Comparison of ENCODE assay signal across 8 cellular contexts in the genomic region with DNA sequence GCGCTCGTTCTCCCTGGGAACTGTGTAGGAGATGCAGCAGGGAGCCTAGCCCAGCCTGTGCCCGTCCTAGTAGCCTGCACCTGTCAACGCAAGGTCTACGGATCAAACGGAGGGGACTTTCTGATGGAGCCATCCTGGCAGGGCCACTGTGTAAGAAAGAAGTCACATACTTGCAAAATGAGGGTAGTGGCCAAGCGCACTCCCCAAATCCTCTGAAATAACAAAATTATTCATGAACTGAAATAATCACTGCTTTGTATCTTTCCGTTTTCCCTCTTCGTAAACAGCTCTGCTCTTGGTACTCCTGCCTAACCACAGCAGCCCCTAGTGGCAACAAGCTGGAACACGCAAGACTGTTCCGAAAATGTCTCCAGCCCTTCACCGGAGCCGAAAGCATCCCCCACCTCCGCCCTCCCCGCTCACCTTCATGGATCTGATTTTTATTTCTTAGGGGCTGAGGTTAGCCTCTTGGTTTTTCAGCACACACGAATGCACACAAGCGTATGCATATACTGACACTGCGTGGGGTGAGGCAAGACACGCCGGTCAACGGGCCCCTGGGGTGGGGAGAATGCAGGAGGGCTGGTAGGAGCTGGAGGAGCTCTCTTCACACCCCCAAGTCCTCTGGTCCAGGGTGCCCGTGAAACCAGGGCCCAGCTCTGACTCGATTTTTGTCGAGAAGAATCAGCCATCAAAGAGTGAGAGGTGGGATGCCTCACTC.
DNase-seq lines count a peak whose midpoint lies in the region; ATAC-seq and TF ChIP-seq lines count a peak whose summit lies in the region.

No MANE protein-coding gene starts in this region.

- no peak overlapping the region for H3K9ac ChIP-seq in adipocyte (ENCODE audit: low read length)

- H3K27me3 ChIP-seq in GM06990 (replicated peaks; ENCODE audit: control insufficient read depth, insufficient read depth, low read length) (no peaks in the 10 kb centered on the region; the same call in 1 of the 2 replicates), adipocyte (replicated peaks; ENCODE audit: control insufficient read depth, insufficient read depth, low read length) (peaks cover 22% of the 10 kb centered on the region), prostate gland (replicated peaks; ENCODE audit: insufficient read depth) (no peaks in the 10 kb centered on the region)

- H3K36me3 ChIP-seq in GM06990 (ENCODE audit: control insufficient read depth, insufficient read depth, low read length): no peaks in the 10 kb centered on the region
- H3K36me3 ChIP-seq in adipocyte (ENCODE audit: control insufficient read depth, insufficient read depth, low read length, severe bottlenecking): no peaks in the 10 kb centered on the region
- H3K36me3 ChIP-seq in prostate gland: no peaks in the 10 kb centered on the region

- ATAC-seq in HG02943 (IDR thresholded peaks at IDR 0.05; ENCODE audit: low read depth, unreplicated experiment): peak; percentile 77
- ATAC-seq in left cardiac atrium: peak; percentile 85 to 88
- no peak for ATAC-seq in GM21360 (IDR thresholded peaks at IDR 0.05; ENCODE audit: unreplicated experiment)

- 31% methylated on average over 24 of the region's 24 CpGs for WGBS in prostate gland

- H3K27ac ChIP-seq in 22Rv1 (no peak overlapping the region), prostate gland (no peak overlapping the region)

- TF ChIP-seq POLR2A in prostate gland (IDR thresholded peaks at IDR 0.05): no peak

- peak; percentile 6 for DNase-seq in GM06990 (ENCODE audit: extremely low read depth, insufficient read length)
- peak; percentile 46 to 66 for DNase-seq in NCI-H524 (lab: John Stamatoyannopoulos, UW)
- peak; percentile 83 for DNase-seq in adipocyte (ENCODE audit: low read depth)
- peak; percentile 37 for DNase-seq in left cardiac atrium
- DNase-seq in prostate gland (ENCODE audit: low spot score): peak; percentile 23

- H3K9me3 ChIP-seq in adipocyte (ENCODE audit: control insufficient read depth, low read length) (no peaks in the 10 kb centered on the region), prostate gland (no peaks in the 10 kb centered on the region)

- H3K4me3 ChIP-seq in GM06990 (replicated peaks; ENCODE audit: low read depth, low read length) (no peak overlapping the region), adipocyte (ENCODE audit: low read length) (no peak overlapping the region), prostate gland (no peak overlapping the region)

- peaks cover 13% of the 10 kb centered on the region for H3K4me1 ChIP-seq in adipocyte (ENCODE audit: control insufficient read depth, insufficient read depth, low read length)
- no peaks in the 10 kb centered on the region for H3K4me1 ChIP-seq in prostate gland (replicated peaks)

- peak; percentile 95 for TF ChIP-seq CTCF in 22Rv1 (IDR thresholded peaks at IDR 0.05)
- TF ChIP-seq CTCF in GM06990 (IDR thresholded peaks at IDR 0.05; ENCODE audit: insufficient read depth, low read length, poor library complexity, severe bottlenecking): peak; percentile 94
- TF ChIP-seq CTCF in prostate gland (IDR thresholded peaks at IDR 0.05): peak in 3 of 4 experiments; percentile 40 to 54 (median 50)

- intact Hi-C loops in left cardiac atrium (cut with DNase I): loop anchor here (10.0 kb wide), 1 partner anchor 910 kb away; a partner anchor contains a TSS
- intact Hi-C loops in prostate gland (cut with DNase I): loop anchor here (2.0 kb wide), 1 partner anchor 912 kb away; a partner anchor contains a TSS

Comparison
In these comparisons a context has a peak if more than half of its experiments do, and no peak if none do; other contexts are left out.
1. DNase-seq: peak in every context shown above with its lines; median percentile 83 in adipocyte; 56 in NCI-H524; 37 in left cardiac atrium; 23 in prostate gland; 6 in GM06990.